ENCODE assay signal across 1 cellular context in the genomic region with DNA sequence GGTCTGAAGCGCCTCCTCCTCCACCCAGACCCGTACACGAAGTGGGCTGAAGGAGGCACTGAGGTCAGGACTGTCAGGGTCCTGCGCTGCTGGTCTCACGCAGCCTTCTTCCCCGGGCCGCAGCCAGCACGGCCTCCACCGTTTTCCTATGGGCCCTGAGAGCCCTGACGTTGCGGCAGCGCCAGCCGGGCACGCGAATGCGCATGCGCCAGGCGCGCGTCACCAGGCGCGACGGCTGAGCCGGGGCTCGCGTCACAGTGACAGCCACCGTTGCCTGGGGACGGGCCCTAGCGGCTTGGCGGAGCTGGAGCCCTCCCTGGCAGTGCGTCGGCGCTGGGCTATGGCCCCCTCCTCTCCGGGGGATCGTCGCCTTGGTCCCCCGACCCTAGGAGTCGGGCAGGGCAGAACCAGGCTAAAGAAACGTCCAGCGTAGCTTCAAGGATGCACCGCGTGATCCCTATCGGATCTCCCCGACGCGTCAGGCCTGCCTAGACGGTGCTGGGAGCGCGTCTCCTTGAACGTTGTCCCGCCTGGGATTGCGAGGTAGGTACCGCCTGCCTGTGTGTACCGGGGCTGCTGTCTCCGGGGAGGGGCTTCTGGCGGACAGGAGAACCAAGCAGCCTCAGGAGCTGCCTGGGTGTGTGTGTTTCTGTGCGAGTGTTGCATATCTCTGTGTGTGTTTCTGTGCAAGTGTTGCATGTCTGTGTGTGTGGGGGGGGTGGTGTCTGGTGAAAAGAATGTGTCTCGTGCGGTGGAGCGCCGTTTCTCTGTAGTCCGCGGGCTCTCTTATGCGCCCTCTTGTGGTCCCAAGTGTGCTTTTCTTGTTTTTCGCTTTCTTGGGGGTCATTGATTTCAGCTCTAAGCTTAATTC.
TF ChIP-seq lines count a peak whose summit lies in the region.

No MANE protein-coding gene starts in this region.

TF ChIP-seq in endothelial cell of umbilical vein, 7 proteins besides CTCF, POLR2A, EP300 and RAD21:
- TF ChIP-seq FOS (IDR thresholded peaks at IDR 0.05; ENCODE audit: borderline replicate concordance, insufficient read depth, low read length) (no peak), GATA2 (IDR thresholded peaks at IDR 0.05; ENCODE audit: insufficient read depth, insufficient read length, low read depth, low read length) (no peak), MYC (IDR thresholded peaks at IDR 0.05; ENCODE audit: low read depth, low read length) (no peak), POLR2AphosphoS5 (IDR thresholded peaks at IDR 0.05; ENCODE audit: insufficient read depth, low read depth, low read length) (no peak), EZH2 (IDR thresholded peaks at IDR 0.05; ENCODE audit: borderline replicate concordance, low read depth, low read length, severe bottlenecking) (no peak), JUN (IDR thresholded peaks at IDR 0.05; ENCODE audit: borderline replicate concordance, insufficient read depth, insufficient read length, low read depth) (no peak)
- TF ChIP-seq, protein P1, sequence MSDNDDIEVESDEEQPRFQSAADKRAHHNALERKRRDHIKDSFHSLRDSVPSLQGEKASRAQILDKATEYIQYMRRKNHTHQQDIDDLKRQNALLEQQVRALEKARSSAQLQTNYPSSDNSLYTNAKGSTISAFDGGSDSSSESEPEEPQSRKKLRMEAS (IDR thresholded peaks at IDR 0.05; ENCODE audit: insufficient read depth, insufficient read length): no peak
